11 cellular contexts compared by ENCODE assay signal in the genomic region with DNA sequence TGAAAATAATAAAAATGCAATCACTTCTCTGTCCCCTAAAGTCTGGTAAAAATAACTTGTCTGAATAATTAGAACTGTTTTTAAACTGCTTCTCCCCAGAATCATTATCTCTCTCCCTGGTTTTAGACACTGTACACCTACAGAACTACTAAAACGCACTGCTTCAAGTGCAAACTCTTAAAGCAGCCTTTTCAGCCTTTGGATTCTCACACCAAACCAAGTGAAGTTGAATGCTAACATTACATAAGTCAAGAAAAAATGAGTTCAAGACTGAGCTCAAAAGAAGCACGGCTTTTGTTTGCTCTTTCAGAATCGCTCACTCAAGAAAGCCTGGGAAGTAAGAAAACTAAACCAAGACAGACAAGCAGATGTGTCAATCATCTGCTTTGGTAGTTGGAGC.
"Had no signal": no experiment of that assay in that cellular context is flagged by ENCODE, and none has a peak within 500 bp of the region (broad histone marks: within the 10 kb centered on the region; RNA-seq: fewer than 3 reads in every experiment).

No MANE protein-coding gene starts in this region.

- DNase-seq: GM23248, GOT3, H7, H9, HCEC 1CT, HFFc6 had no signal

- H3K27ac ChIP-seq: GM23248 had no signal

- H3K36me3 ChIP-seq: HAP-1 had no signal

- ATAC-seq: GM23338, HCT116 had no signal

- H3K4me3 ChIP-seq: GM23248, GM23338, HAP-1 had no signal

- H3K4me2 ChIP-seq: GM23338 had no signal

- H3K9me3 ChIP-seq: HAP-1 had no signal

- H3K4me1 ChIP-seq: HAP-1 had no signal

- H3K9ac ChIP-seq: GM23248 had no signal

- FAIRE-seq: H1, H54 had no signal

- H2AFZ ChIP-seq: GM23248, GM23338 had no signal
